19 cellular contexts compared by ENCODE assay signal in genomic region chr2:150909090-150909489, GRCh38.
DNase-seq lines count a peak whose midpoint lies in the region; ATAC-seq and TF ChIP-seq lines count a peak whose summit lies in the region.
"Had no signal": no experiment of that assay in that cellular context is flagged by ENCODE, and none has a peak within 500 bp of the region (broad histone marks: within the 10 kb centered on the region; RNA-seq: fewer than 3 reads in every experiment).

No MANE protein-coding gene starts in this region.

- intact Hi-C loops in MCF 10A (cut with micrococcal nuclease) = no loop called here
- intact Hi-C loops in breast epithelium (cut with DNase I; ENCODE audit: low total_unique reads) = no loop called here

- TF ChIP-seq CTCF in MCF 10A (IDR thresholded peaks at IDR 0.05; ENCODE audit: unreplicated experiment) (no peak), breast epithelium (IDR thresholded peaks at IDR 0.05) (no peak)

- no TSS peak for BruUV-seq in MCF 10A (replicated peaks; lab: Mats Ljungman, UMichigan)

- H3K4me3 Mint-ChIP-seq in MCF 10A (ENCODE audit: unreplicated experiment) = no peak overlapping the region
- H3K4me3 Mint-ChIP-seq: activated naive CD4-positive, alpha-beta T cell treated with anti-CD3 and anti-CD28 coated beads, Interleukin-2, amount 10 ng/mL, durations not matched to agents 7 days and 5 days; stimulated activated naive B cell treated with anti-CD40 and anti-IgM and Interleukin-4, amounts not matched to agents 10 μg/mL and 1 μg/mL and 100 μg/mL, for 72 hours had no signal

- H3K27me3 Mint-ChIP-seq in MCF 10A (ENCODE audit: insufficient read depth, unreplicated experiment) = no peaks in the 10 kb centered on the region
- H3K27me3 Mint-ChIP-seq: activated naive CD4-positive, alpha-beta T cell treated with anti-CD3 and anti-CD28 coated beads, Interleukin-2, amount 10 ng/mL, durations not matched to agents 7 days and 5 days; stimulated activated naive B cell treated with anti-CD40 and anti-IgM and Interleukin-4, amounts not matched to agents 10 μg/mL and 1 μg/mL and 100 μg/mL, for 72 hours had no signal

- no peak for TF ChIP-seq POLR2A in breast epithelium (IDR thresholded peaks at IDR 0.05)

- POLR2A ChIA-PET in MCF 10A (lab: Yijun Ruan, JAX) = interaction anchor here (0.6 to 1.4 kb wide), 5 partner anchors 289 to 1107 kb away, joined by 3 to 8 read pairs (median 3); no protein-coding TSS in a partner anchor

- ATAC-seq in GM21825 (IDR thresholded peaks at IDR 0.05; ENCODE audit: unreplicated experiment) (peak; percentile 59), HG03354 (IDR thresholded peaks at IDR 0.05; ENCODE audit: poor library complexity, severe bottlenecking, unreplicated experiment) (peak; percentile 45), SK-N-SH treated with all-trans-retinoic acid at 6 μM for 48 hours (no peak)
- ATAC-seq: stimulated activated naive B cell treated with anti-CD40 and anti-IgM and Interleukin-4, amounts not matched to agents 10 μg/mL and 1 μg/mL and 100 μg/mL, for 72 hours had no signal

- no peaks in the 10 kb centered on the region for H3K36me3 Mint-ChIP-seq in MCF 10A (ENCODE audit: insufficient read depth, unreplicated experiment)
- H3K36me3 Mint-ChIP-seq: activated naive CD4-positive, alpha-beta T cell treated with anti-CD3 and anti-CD28 coated beads, Interleukin-2, amount 10 ng/mL, durations not matched to agents 7 days and 5 days; stimulated activated naive B cell treated with anti-CD40 and anti-IgM and Interleukin-4, amounts not matched to agents 10 μg/mL and 1 μg/mL and 100 μg/mL, for 72 hours had no signal

- no peak overlapping the region for H3K4me3 ChIP-seq in breast epithelium
- H3K4me3 ChIP-seq: smooth muscle cell had no signal

- no peaks in the 10 kb centered on the region for H3K9me3 Mint-ChIP-seq in MCF 10A (ENCODE audit: unreplicated experiment)
- H3K9me3 Mint-ChIP-seq: activated naive CD4-positive, alpha-beta T cell treated with anti-CD3 and anti-CD28 coated beads, Interleukin-2, amount 10 ng/mL, durations not matched to agents 7 days and 5 days had no signal

- no peaks in the 10 kb centered on the region for H3K36me3 ChIP-seq in breast epithelium

- no peak overlapping the region for H3K27ac ChIP-seq in breast epithelium
- H3K27ac ChIP-seq: C4-2B, HL-60, parathyroid adenoma had no signal

- H3K4me1 Mint-ChIP-seq in MCF 10A (ENCODE audit: insufficient read depth, unreplicated experiment) = peaks cover 21% of the 10 kb centered on the region
- H3K4me1 Mint-ChIP-seq: activated naive CD4-positive, alpha-beta T cell treated with anti-CD3 and anti-CD28 coated beads, Interleukin-2, amount 10 ng/mL, durations not matched to agents 7 days and 5 days; stimulated activated naive B cell treated with anti-CD40 and anti-IgM and Interleukin-4, amounts not matched to agents 10 μg/mL and 1 μg/mL and 100 μg/mL, for 72 hours had no signal

- CTCF ChIA-PET in MCF 10A (lab: Yijun Ruan, JAX) = interaction anchor here (0.6 to 2.0 kb wide), 8 partner anchors 14 to 1193 kb away, joined by 3 to 12 read pairs (median 4); no protein-coding TSS in a partner anchor

- peak; percentile 1 for DNase-seq in MCF 10A (ENCODE audit: unreplicated experiment)
- DNase-seq in breast epithelium (ENCODE audit: low spot score in 2 of 2) = no peak
- no peak for DNase-seq in NCI-H1048 (lab: John Stamatoyannopoulos, UW)
- DNase-seq in HuH-7.5 (ENCODE audit: low spot score) = no peak
- no peak for DNase-seq in NCI-H748 treated with DMSO at 0.1 percent for 48 hours (lab: John Stamatoyannopoulos, UW)
- DNase-seq: activated CD8-positive, alpha-beta memory T cell treated with anti-CD3 and anti-CD28 coated beads, Interleukin-2, amount 50 U/mL, for 48 hours; activated naive CD4-positive, alpha-beta T cell treated with anti-CD3 and anti-CD28 coated beads, Interleukin-2, amount 10 ng/mL, durations not matched to agents 7 days and 5 days; DMS79 treated with DMSO at 0.1 percent for 48 hours; KG1; stimulated activated naive B cell treated with anti-CD40 and anti-IgM and Interleukin-4, amounts not matched to agents 10 μg/mL and 1 μg/mL and 100 μg/mL, for 72 hours; T-helper 9 cell; trophoblast cell had no signal

- peak overlapping the region; percentile 1 for H3K27ac Mint-ChIP-seq in MCF 10A (ENCODE audit: low read depth, unreplicated experiment)
- H3K27ac Mint-ChIP-seq: activated naive CD4-positive, alpha-beta T cell treated with anti-CD3 and anti-CD28 coated beads, Interleukin-2, amount 10 ng/mL, durations not matched to agents 7 days and 5 days; stimulated activated naive B cell treated with anti-CD40 and anti-IgM and Interleukin-4, amounts not matched to agents 10 μg/mL and 1 μg/mL and 100 μg/mL, for 72 hours had no signal

- no peaks in the 10 kb centered on the region for H3K9me3 ChIP-seq in breast epithelium

- H3K4me1 ChIP-seq in breast epithelium = no peaks in the 10 kb centered on the region
- H3K4me1 ChIP-seq: parathyroid adenoma had no signal

- no peaks in the 10 kb centered on the region for H3K27me3 ChIP-seq in breast epithelium

TF ChIP-seq in SK-N-SH treated with all-trans-retinoic acid at 6 μM for 48 hours, 23 proteins besides CTCF, POLR2A, EP300 and RAD21 (continues in another document):
- TF ChIP-seq ZFP3 (CRISPR knock-in tag; IDR thresholded peaks at IDR 0.05) (no peak), CSRNP3 (CRISPR knock-in tag; IDR thresholded peaks at IDR 0.05) (no peak), ARNTL (CRISPR knock-in tag; IDR thresholded peaks at IDR 0.05; ENCODE audit: borderline replicate concordance, low read depth) (no peak), ZC3H10 (CRISPR knock-in tag; IDR thresholded peaks at IDR 0.05) (no peak), PATZ1 (CRISPR knock-in tag; IDR thresholded peaks at IDR 0.05; ENCODE audit: borderline replicate concordance) (no peak), POU6F1 (CRISPR knock-in tag; IDR thresholded peaks at IDR 0.05; ENCODE audit: borderline replicate concordance, low read depth) (no peak), TOX (CRISPR knock-in tag; IDR thresholded peaks at IDR 0.05; ENCODE audit: borderline replicate concordance) (no peak), TCF4 (CRISPR knock-in tag; IDR thresholded peaks at IDR 0.05; ENCODE audit: borderline replicate concordance) (no peak), ISL1 (CRISPR knock-in tag; IDR thresholded peaks at IDR 0.05) (no peak), ESRRG (CRISPR knock-in tag; IDR thresholded peaks at IDR 0.05) (no peak)
